In genomic region chr6:75302280-75302679, GRCh38 we compare ENCODE assay signal across 1 cellular context.
TF ChIP-seq lines count a peak whose summit lies in the region.

No MANE protein-coding gene starts in this region.

TF ChIP-seq in liver, 16 proteins besides CTCF, POLR2A, EP300 and RAD21 (continued from another document):
- TF ChIP-seq ZBTB33 (IDR thresholded peaks at IDR 0.05) (no peak), EGR1 (IDR thresholded peaks at IDR 0.05; ENCODE audit: low read depth in 2 of 2) (no peak), MAX (IDR thresholded peaks at IDR 0.05) (no peak), FOXA1 (IDR thresholded peaks at IDR 0.05) (no peak), NR2F2 (IDR thresholded peaks at IDR 0.05) (no peak), REST (IDR thresholded peaks at IDR 0.05) (no peak), HNF4A (conservative IDR thresholded peaks at IDR 0.05) (peak; percentile 58 to 67), SP1 (IDR thresholded peaks at IDR 0.05) (no peak)
TF ChIP-seq in liver: peak in this region for 2.
